ENCODE assay signal across 9 cellular contexts in genomic region chr1:206631085-206631509, GRCh38. TPM values are rescaled to one million over a fixed set of nuclear protein-coding genes. Genes with fewer than 3 reads are reported as not detected.
DNase-seq lines count a peak whose midpoint lies in the region; ATAC-seq and TF ChIP-seq lines count a peak whose summit lies in the region.
"Had no signal": no experiment of that assay in that cellular context is flagged by ENCODE, and none has a peak within 500 bp of the region (broad histone marks: within the 10 kb centered on the region; RNA-seq: fewer than 3 reads in every experiment).

No MANE protein-coding gene starts in this region.

- peak; percentile 78 for TF ChIP-seq CTCF in MM.1S (IDR thresholded peaks at IDR 0.05; ENCODE audit: low read length)
- peak; percentile 95 for TF ChIP-seq CTCF in PC-3 (conservative IDR thresholded peaks at IDR 0.05; ENCODE audit: low read depth, low read length)
- peak; percentile 62 for TF ChIP-seq CTCF in cardiac fibroblast (IDR thresholded peaks at IDR 0.05; ENCODE audit: low read depth, low read length)
- TF ChIP-seq CTCF in liver (IDR thresholded peaks at IDR 0.05; ENCODE audit: low read depth, low read length, missing input control): peak; percentile 38

- H3K4me1 ChIP-seq in MM.1S (ENCODE audit: low read length) (peaks cover 14% of the 10 kb centered on the region), PC-3 (ENCODE audit: insufficient read depth, low read length) (peaks cover 21% of the 10 kb centered on the region), liver (ENCODE audit: control insufficient read depth in 4 of 4, insufficient read depth in 4 of 4, low read length in 3 of 4) (peaks cover 2 to 19% (median 16%) of the 10 kb centered on the region in 4 donors)

- H3K9me2 ChIP-seq in MM.1S (replicated peaks; ENCODE audit: insufficient read depth, low read length) (no peaks in the 10 kb centered on the region), PC-3 (replicated peaks; ENCODE audit: low read length) (no peaks in the 10 kb centered on the region)

- peak; percentile 53 for DNase-seq in activated CD8-positive, alpha-beta memory T cell treated with anti-CD3 and anti-CD28 coated beads, Interleukin-2, amount 10 ng/mL, durations not matched to agents 7 days and 5 days
- DNase-seq in activated CD8-positive, alpha-beta memory T cell treated with anti-CD3 and anti-CD28 coated beads, Interleukin-2, amount 50 U/mL, for 48 hours: no peak
- DNase-seq in MM.1S: peak; percentile 80
- DNase-seq in PC-3: peak; percentile 94
- DNase-seq in cardiac fibroblast (ENCODE audit: low read depth in 2 of 2): peak; percentile 96

- H3F3A ChIP-seq in MM.1S (ENCODE audit: insufficient read depth, low read length) (peaks cover 8% of the 10 kb centered on the region; the same call in 1 of the 2 replicates), PC-3 (ENCODE audit: low read length, unreplicated experiment) (no peaks in the 10 kb centered on the region)

- no peaks in the 10 kb centered on the region for H3K9me3 ChIP-seq in MM.1S (replicated peaks; ENCODE audit: insufficient read depth, low read length)
- no peaks in the 10 kb centered on the region for H3K9me3 ChIP-seq in PC-3 (ENCODE audit: low read length)
- H3K9me3 ChIP-seq in liver (ENCODE audit: control insufficient read depth in 4 of 4, low read length in 3 of 4): no peaks in the 10 kb centered on the region

- BruUV-seq in PC-3 (replicated peaks; lab: Mats Ljungman, UMichigan): no TSS peak

- no peak overlapping the region for H3K4me3 Mint-ChIP-seq in activated CD8-positive, alpha-beta memory T cell treated with anti-CD3 and anti-CD28 coated beads, Interleukin-2, amount 10 ng/mL, durations not matched to agents 7 days and 5 days
- H3K4me3 Mint-ChIP-seq: CD8-positive, alpha-beta T cell had no signal

- no peaks in the 10 kb centered on the region for H3K79me2 ChIP-seq in MM.1S (ENCODE audit: low read length)
- no peaks in the 10 kb centered on the region for H3K79me2 ChIP-seq in PC-3 (ENCODE audit: low read length)

- intact Hi-C loops in PC-3 (cut with micrococcal nuclease): loop anchor here (1.0 to 10.0 kb wide), 2 partner anchors 281 to 424 kb away; partner anchors contain the start of genes PFKFB2 and YOD1

- WGBS in liver: 50% methylated on average over 4 of the region's 4 CpGs

- H3K4me3 ChIP-seq in MM.1S (ENCODE audit: low read length) (no peak overlapping the region), PC-3 (ENCODE audit: low read length) (no peak overlapping the region), cardiac fibroblast (replicated peaks in 1 of 2; ENCODE audit: low read depth in 2 of 2, low read length in 2 of 2) (no peak overlapping the region), liver (ENCODE audit: low read depth in 1 of 3, low read length in 3 of 3) (no peak overlapping the region)

- ATAC-seq in activated CD8-positive, alpha-beta memory T cell treated with anti-CD3 and anti-CD28 coated beads, Interleukin-2, amount 10 ng/mL, durations not matched to agents 7 days and 5 days: no peak
- peak; percentile 23; the same call in 1 of the 2 replicates for ATAC-seq in PC-3
- no peak for ATAC-seq in GM21381 (IDR thresholded peaks at IDR 0.05; ENCODE audit: unreplicated experiment)
- no peak for ATAC-seq in HG02642 (IDR thresholded peaks at IDR 0.05; ENCODE audit: poor library complexity, unreplicated experiment)
- ATAC-seq: CD8-positive, alpha-beta T cell had no signal

- H3K27me3 ChIP-seq in MM.1S (replicated peaks; ENCODE audit: insufficient read depth, low read length) (peaks cover 4% of the 10 kb centered on the region; the same call in 1 of the 2 replicates), PC-3 (ENCODE audit: low read length) (no peaks in the 10 kb centered on the region), liver (ENCODE audit: control insufficient read depth in 4 of 4, insufficient read depth in 4 of 4, low read length in 3 of 4) (no peaks in the 10 kb centered on the region)

- H2AFZ ChIP-seq in MM.1S (ENCODE audit: low read length) (no peak overlapping the region), PC-3 (ENCODE audit: low read length) (no peak overlapping the region)

- CTCF ChIA-PET in activated CD8-positive, alpha-beta memory T cell treated with anti-CD3 and anti-CD28 coated beads, Interleukin-2, amount 10 ng/mL, durations not matched to agents 7 days and 5 days (lab: Charles Lee): interaction anchor here (0.6 to 8.1 kb wide), 23 partner anchors 9 to 351 kb away, joined by 3 to 97 read pairs (median 4); partner anchors contain the start of gene EIF2D
- CTCF ChIA-PET in PC-3 (lab: Charles Lee): interaction anchor here (0.5 to 2.9 kb wide), 17 partner anchors 8 to 1610 kb away, joined by 3 to 83 read pairs (median 4); partner anchors contain the start of genes EIF2D and MAPKAPK2

- peaks cover 15% of the 10 kb centered on the region for H3K4me1 Mint-ChIP-seq in activated CD8-positive, alpha-beta memory T cell treated with anti-CD3 and anti-CD28 coated beads, Interleukin-2, amount 10 ng/mL, durations not matched to agents 7 days and 5 days

- POLR2A ChIA-PET in PC-3 (lab: Charles Lee; ENCODE audit: unreplicated experiment): interaction anchor here (0.7 to 1.2 kb wide), 3 partner anchors 18 to 42 kb away, joined by 3 to 11 read pairs (median 7); no protein-coding TSS in a partner anchor

- peaks cover 35% of the 10 kb centered on the region for H3K27me3 Mint-ChIP-seq in activated CD8-positive, alpha-beta memory T cell treated with anti-CD3 and anti-CD28 coated beads, Interleukin-2, amount 10 ng/mL, durations not matched to agents 7 days and 5 days

- peaks cover 1% of the 10 kb centered on the region for H3K36me3 Mint-ChIP-seq in activated CD8-positive, alpha-beta memory T cell treated with anti-CD3 and anti-CD28 coated beads, Interleukin-2, amount 10 ng/mL, durations not matched to agents 7 days and 5 days
- H3K36me3 Mint-ChIP-seq: CD8-positive, alpha-beta T cell had no signal

- H3K27ac ChIP-seq in MM.1S (ENCODE audit: low read length): no peak overlapping the region
- H3K27ac ChIP-seq in PC-3 (ENCODE audit: low read length): no peak overlapping the region
- H3K27ac ChIP-seq in liver (ENCODE audit: low read depth in 1 of 2, low read length in 2 of 2): no peak overlapping the region

- H3K27ac Mint-ChIP-seq in activated CD8-positive, alpha-beta memory T cell treated with anti-CD3 and anti-CD28 coated beads, Interleukin-2, amount 10 ng/mL, durations not matched to agents 7 days and 5 days: no peak overlapping the region
- H3K27ac Mint-ChIP-seq: CD8-positive, alpha-beta T cell had no signal

- peak; percentile 70 to 75 for TF ChIP-seq RAD21 in liver (IDR thresholded peaks at IDR 0.05)

- no peaks in the 10 kb centered on the region for H3K9me3 Mint-ChIP-seq in activated CD8-positive, alpha-beta memory T cell treated with anti-CD3 and anti-CD28 coated beads, Interleukin-2, amount 10 ng/mL, durations not matched to agents 7 days and 5 days (ENCODE audit: low read depth)
- H3K9me3 Mint-ChIP-seq: CD8-positive, alpha-beta T cell had no signal

- H3K4me2 ChIP-seq in MM.1S (ENCODE audit: low read depth, low read length) (no peak overlapping the region), PC-3 (ENCODE audit: low read length) (no peak overlapping the region)

- H3K36me3 ChIP-seq in MM.1S (replicated peaks; ENCODE audit: insufficient read depth, low read length): no peaks in the 10 kb centered on the region
- no peaks in the 10 kb centered on the region for H3K36me3 ChIP-seq in PC-3 (ENCODE audit: low read depth, low read length)
- H3K36me3 ChIP-seq in liver (ENCODE audit: control insufficient read depth in 4 of 4, insufficient read depth in 3 of 4, low read depth in 1 of 4, low read length in 3 of 4): no peaks in the 10 kb centered on the region

- no peak overlapping the region for H3K9ac ChIP-seq in MM.1S (ENCODE audit: low read length)
- H3K9ac ChIP-seq in PC-3 (ENCODE audit: low read length): no peak overlapping the region
- H3K9ac ChIP-seq in liver (ENCODE audit: low read depth in 1 of 2, low read length in 2 of 2): no peak overlapping the region

- H4K20me1 ChIP-seq in MM.1S (ENCODE audit: insufficient read depth, low read length) (no peaks in the 10 kb centered on the region), PC-3 (ENCODE audit: low read length) (no peaks in the 10 kb centered on the region)

TF ChIP-seq in liver, 16 proteins besides CTCF, POLR2A, EP300 and RAD21 (continues in another document):
- no peak for TF ChIP-seq HNF4G (IDR thresholded peaks at IDR 0.05)
- no peak for TF ChIP-seq JUND (IDR thresholded peaks at IDR 0.05)

RNA-seq across cellular contexts. Expression of gene DYRK3, which starts 4.2 kb away (rescaled TPM):
- 10 to 100 TPM in 1 of 2 experiments, 1 to 10 TPM in 1; 9.5 to 12.7 TPM for total RNA-seq in activated CD8-positive, alpha-beta memory T cell treated with anti-CD3 and anti-CD28 coated beads, Interleukin-2, amount 10 ng/mL, durations not matched to agents 7 days and 5 days
- total RNA-seq in PC-3 (2014; rRNA removed) (12.1 and 14.1 TPM in 2 replicates), liver (10 to 100 TPM in 1 of 2 donors, 1 to 10 TPM in 1; 7.8 to 41.8 TPM)
- polyA plus RNA-seq in liver: 1 to 10 TPM; 1.5 to 2.1 TPM

RNA-seq across cellular contexts. Expression of gene EIF2D, which starts 18.8 kb away (rescaled TPM):
- 10 to 100 TPM; 51.7 to 68.4 TPM for total RNA-seq in activated CD8-positive, alpha-beta memory T cell treated with anti-CD3 and anti-CD28 coated beads, Interleukin-2, amount 10 ng/mL, durations not matched to agents 7 days and 5 days
- total RNA-seq in PC-3 (2014; rRNA removed) (107 and 110 TPM in 2 replicates), liver (10 to 100 TPM; 26.1 to 30.0 TPM)
- polyA plus RNA-seq in liver: 10 to 100 TPM; 14.7 to 18.1 TPM

RNA-seq across cellular contexts. Expression of gene MAPKAPK2, which starts 53.6 kb away (rescaled TPM):
- 10 to 100 TPM; 85.7 to 93.8 TPM for total RNA-seq in activated CD8-positive, alpha-beta memory T cell treated with anti-CD3 and anti-CD28 coated beads, Interleukin-2, amount 10 ng/mL, durations not matched to agents 7 days and 5 days
- total RNA-seq in PC-3 (2014; rRNA removed) (98.5 and 133 TPM in 2 replicates), liver (10 to 100 TPM in 1 of 2 donors, 1 to 10 TPM in 1; 9.1 to 20.3 TPM)
- polyA plus RNA-seq in liver: 10 to 100 TPM in 1 of 2 donors, 1 to 10 TPM in 1; 7.5 to 24.5 TPM

Comparison
In these comparisons a context has a peak if more than half of its experiments do, and no peak if none do; other contexts are left out.
1. CTCF ChIP-seq: peak in every context shown above with its lines; median percentile 95 in PC-3; 78 in MM.1S; 62 in cardiac fibroblast; 38 in liver.